In the genomic region with DNA sequence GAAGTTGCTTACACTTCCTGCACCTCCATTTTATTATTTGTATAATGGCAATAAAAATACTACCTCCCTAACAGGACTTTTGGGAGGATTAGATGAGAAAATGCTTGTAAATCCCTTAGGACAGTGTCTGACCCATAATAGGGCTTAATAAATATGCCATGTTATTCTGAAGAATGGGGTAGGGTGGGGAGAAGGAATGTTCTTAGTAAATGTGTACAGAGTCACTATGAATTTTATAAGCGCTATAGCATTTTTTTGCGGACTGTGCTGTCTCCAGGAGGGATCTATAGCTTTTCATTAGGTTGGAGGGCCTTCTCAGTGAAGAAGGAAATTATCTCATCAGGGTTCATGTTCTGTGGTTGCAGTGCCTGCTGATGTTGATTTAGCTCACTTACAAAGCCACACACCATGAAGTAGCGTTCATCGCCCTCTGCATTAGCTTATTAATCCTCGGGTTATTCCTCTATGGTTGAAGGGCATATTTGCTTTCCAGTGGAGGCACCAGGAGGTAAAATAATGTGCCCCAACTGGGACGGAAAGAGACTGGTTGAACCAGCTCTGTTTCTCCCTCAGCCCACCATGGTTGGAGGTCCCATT, we compare ENCODE assay signal across 22 cellular contexts.
A peak's percentile ranks its signal among the peaks of the same experiment; 100 is the strongest.
DNase-seq lines count a peak whose midpoint lies in the region; TF ChIP-seq lines count a peak whose summit lies in the region.
"Had no signal": no experiment of that assay in that cellular context is flagged by ENCODE, and none has a peak within 500 bp of the region (broad histone marks: within the 10 kb centered on the region; RNA-seq: fewer than 3 reads in every experiment).

No MANE protein-coding gene starts in this region.

- no peaks in the 10 kb centered on the region for H3K9me3 Mint-ChIP-seq in Calu3 (ENCODE audit: low read depth, unreplicated experiment)
- H3K9me3 Mint-ChIP-seq: activated CD4-positive, alpha-beta T cell treated with anti-CD3 and anti-CD28 coated beads, Interleukin-2, amount 10 ng/mL, durations not matched to agents 24 days and 14 days had no signal

- DNase-seq in LNCaP clone FGC (ENCODE audit: low read depth) (peak; percentile 14), NCI-H2196 (lab: John Stamatoyannopoulos, UW; ENCODE audit: unreplicated experiment) (peak; percentile 36), WERI-Rb-1 (peak; percentile 24), thyroid gland (peak; percentile 36 to 40), Calu3 (no peak)
- no peak for DNase-seq in activated CD4-positive, alpha-beta T cell treated with anti-CD3 and anti-CD28 coated beads for 4 hours
- DNase-seq in stimulated activated CD4-positive, alpha-beta T cell treated with anti-CD3 and anti-CD28 coated beads, Interleukin-1b, Interleukin-23, amount 100 ng/mL, for 48 hours = no peak
- DNase-seq: activated CD4-positive, alpha-beta T cell treated with anti-CD3 and anti-CD28 coated beads, Interleukin-2, amount 10 ng/mL, durations not matched to agents 24 days and 14 days; erythroblast; gastrocnemius medialis; GDM1; H9; IMR-90; mesenchymal stem cell; MG63; naive thymus-derived CD8-positive, alpha-beta T cell; posterior cingulate gyrus; sigmoid colon; stimulated activated naive CD4-positive, alpha-beta T cell treated with Interleukin-2 at 50 U/mL for 16 hours had no signal

- H3K36me3 Mint-ChIP-seq in Calu3 (ENCODE audit: insufficient read depth, unreplicated experiment) = peaks cover 3% of the 10 kb centered on the region

- no peak overlapping the region for H3K27ac ChIP-seq in WERI-Rb-1
- H3K27ac ChIP-seq in thyroid gland = peak overlapping the region in 2 of 3 donors; percentile 3 to 17
- H3K27ac ChIP-seq: cardiac muscle cell, gastrocnemius medialis, HL-60, sigmoid colon, tibial nerve had no signal

- H3K27me3 Mint-ChIP-seq in Calu3 (ENCODE audit: unreplicated experiment) = no peaks in the 10 kb centered on the region

- TF ChIP-seq CTCF in LNCaP clone FGC (IDR thresholded peaks at IDR 0.05; ENCODE audit: control insufficient read depth, extremely low read depth, insufficient read depth) = no peak
- no peak for TF ChIP-seq CTCF in WERI-Rb-1 (IDR thresholded peaks at IDR 0.05; ENCODE audit: low read depth, low read length)
- TF ChIP-seq CTCF in thyroid gland (IDR thresholded peaks at IDR 0.05) = no peak
- no peak for TF ChIP-seq CTCF in Calu3 (IDR thresholded peaks at IDR 0.05; ENCODE audit: unreplicated experiment)

- H3K36me3 ChIP-seq in WERI-Rb-1 (no peaks in the 10 kb centered on the region), thyroid gland (no peaks in the 10 kb centered on the region)
- H3K36me3 ChIP-seq: cardiac muscle cell, gastrocnemius medialis, MG63, sigmoid colon, tibial nerve had no signal

- H3K27ac Mint-ChIP-seq in Calu3 (ENCODE audit: unreplicated experiment) = no peak overlapping the region
- H3K27ac Mint-ChIP-seq: activated CD4-positive, alpha-beta T cell treated with anti-CD3 and anti-CD28 coated beads, Interleukin-2, amount 10 ng/mL, durations not matched to agents 24 days and 14 days; H9; naive thymus-derived CD8-positive, alpha-beta T cell had no signal

- TF ChIP-seq POLR2A in thyroid gland (IDR thresholded peaks at IDR 0.05) = no peak

- H3K27me3 ChIP-seq in WERI-Rb-1 (ENCODE audit: insufficient read depth, low read depth, severe bottlenecking) = no peaks in the 10 kb centered on the region
- H3K27me3 ChIP-seq in thyroid gland = no peaks in the 10 kb centered on the region
- H3K27me3 ChIP-seq: cardiac muscle cell, gastrocnemius medialis, MG63, sigmoid colon, tibial nerve had no signal

- 34 to 53% methylated on average over 6 of the region's 6 CpGs for WGBS in thyroid gland, 2 donors

- intact Hi-C loops in thyroid gland (cut with DNase I) (loop anchor here (10.0 kb wide), 2 partner anchors 218 to 522 kb away; a partner anchor contains a TSS), Calu3 (cut with micrococcal nuclease; ENCODE audit: unreplicated experiment) (loop anchor here (10.0 kb wide), 1 partner anchor 522 kb away; a partner anchor contains a TSS)

- peaks cover 23% of the 10 kb centered on the region for H3K4me1 Mint-ChIP-seq in Calu3 (ENCODE audit: low read depth, unreplicated experiment)
- H3K4me1 Mint-ChIP-seq: activated CD4-positive, alpha-beta T cell treated with anti-CD3 and anti-CD28 coated beads, Interleukin-2, amount 10 ng/mL, durations not matched to agents 24 days and 14 days; naive thymus-derived CD8-positive, alpha-beta T cell had no signal

- peaks cover 0 to 25% of the 10 kb centered on the region in 2 donors for H3K4me1 ChIP-seq in thyroid gland
- H3K4me1 ChIP-seq: sigmoid colon had no signal

- H3K4me3 ChIP-seq in LNCaP clone FGC (ENCODE audit: low read depth, low read length) (no peak overlapping the region), WERI-Rb-1 (ENCODE audit: low read depth, low read length) (no peak overlapping the region), thyroid gland (replicated peaks in 1 of 3) (no peak overlapping the region)
- H3K4me3 ChIP-seq: cardiac muscle cell, gastrocnemius medialis, MG63, sigmoid colon, tibial nerve had no signal

- no TSS peak for BruUV-seq in Calu3 (replicated peaks; lab: Mats Ljungman, UMichigan)

- CTCF ChIA-PET in Calu3 (lab: Charles Lee) = interaction anchor here (1.0 kb wide), 1 partner anchor 9 kb away, joined by 3 read pairs; no protein-coding TSS in a partner anchor

- H3K9me3 ChIP-seq in WERI-Rb-1 (ENCODE audit: severe bottlenecking) (peaks cover 3% of the 10 kb centered on the region), thyroid gland (no peaks in the 10 kb centered on the region)
- H3K9me3 ChIP-seq: MG63, tibial nerve had no signal

- H3K4me3 Mint-ChIP-seq in Calu3 (ENCODE audit: low read depth, unreplicated experiment) = no peak overlapping the region
- H3K4me3 Mint-ChIP-seq: activated CD4-positive, alpha-beta T cell treated with anti-CD3 and anti-CD28 coated beads, Interleukin-2, amount 10 ng/mL, durations not matched to agents 24 days and 14 days; H9; naive thymus-derived CD8-positive, alpha-beta T cell had no signal

Comparison
In these comparisons a context has a peak if more than half of its experiments do, and no peak if none do; other contexts are left out.
1. DNase-seq: peak in LNCaP clone FGC (single experiment), NCI-H2196 (single experiment), WERI-Rb-1 (single experiment) and thyroid gland (2 of 2); none in activated CD4-positive, alpha-beta T cell treated with anti-CD3 and anti-CD28 coated beads for 4 hours (0 of 2), Calu3 (single experiment) and stimulated activated CD4-positive, alpha-beta T cell treated with anti-CD3 and anti-CD28 coated beads, Interleukin-1b, Interleukin-23, amount 100 ng/mL, for 48 hours (single experiment).